1 cellular context compared by ENCODE assay signal in genomic region chr3:43879166-43879565, GRCh38.
TF ChIP-seq lines count a peak whose summit lies in the region.

No MANE protein-coding gene starts in this region.

TF ChIP-seq in H1, 55 proteins besides CTCF, POLR2A, EP300 and RAD21 (continued from another document):
- peak; percentile 62 for TF ChIP-seq MAX (IDR thresholded peaks at IDR 0.05)
- TF ChIP-seq SIN3A (conservative IDR thresholded peaks at IDR 0.05 in 1 of 2, IDR thresholded peaks at IDR 0.05 in 1 of 2; ENCODE audit: low read depth in 1 of 2, low read length in 2 of 2) = peak; percentile 71 to 81; a peak in 2 of 4 replicates
- TF ChIP-seq BACH1 (IDR thresholded peaks at IDR 0.05; ENCODE audit: low read length) = no peak
- TF ChIP-seq ASH2L (IDR thresholded peaks at IDR 0.05; ENCODE audit: low read length) = no peak
- peak; percentile 94 for TF ChIP-seq EGR1 (IDR thresholded peaks at IDR 0.05; ENCODE audit: borderline replicate concordance, low read depth, low read length)
- no peak for TF ChIP-seq NRF1 (IDR thresholded peaks at IDR 0.05; ENCODE audit: low read depth, low read length)
- TF ChIP-seq YY1 (IDR thresholded peaks at IDR 0.05; ENCODE audit: low read depth, low read length) = peak; percentile 67; the same call in 1 of the 2 replicates
- no peak for TF ChIP-seq BCL11A (IDR thresholded peaks at IDR 0.05; ENCODE audit: low read depth in 2 of 2, low read length in 2 of 2)
- no peak for TF ChIP-seq MAFK (IDR thresholded peaks at IDR 0.05; ENCODE audit: low read depth, low read length)
- TF ChIP-seq TEAD4 (IDR thresholded peaks at IDR 0.05; ENCODE audit: low read depth, low read length) = no peak
